ENCODE assay signal across 8 cellular contexts in the genomic region with DNA sequence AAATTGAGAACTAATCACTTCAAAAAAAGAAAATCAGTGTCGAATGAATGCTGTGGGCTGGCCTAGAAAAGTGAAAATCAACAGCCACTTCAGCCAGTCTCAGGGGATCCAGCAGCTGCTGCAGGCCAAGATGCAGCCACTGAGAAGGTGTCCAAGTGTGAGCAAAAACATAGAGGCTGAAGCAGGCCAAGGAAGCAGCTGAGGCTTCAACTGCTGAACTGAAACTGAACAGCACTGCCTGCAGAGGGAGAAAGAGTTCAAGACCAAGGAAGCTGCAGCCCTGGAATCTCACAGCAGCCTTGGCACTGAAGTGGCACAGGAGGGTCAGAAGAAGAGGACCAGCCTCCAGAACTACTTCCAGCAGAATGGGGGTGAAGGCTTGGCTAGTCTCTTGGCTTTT. TPM values are rescaled to one million over a fixed set of nuclear protein-coding genes. Genes with fewer than 3 reads are reported as not detected.
DNase-seq lines count a peak whose midpoint lies in the region; ATAC-seq and TF ChIP-seq lines count a peak whose summit lies in the region.

No MANE protein-coding gene starts in this region.

- DNase-seq in AG09319 (ENCODE audit: extremely low read depth, low read depth): no peak
- peak; percentile 5 for DNase-seq in SK-N-DZ (ENCODE audit: low spot score)
- peak; percentile 13 for DNase-seq in hepatic stellate cell (ENCODE audit: low spot score)
- no peak for DNase-seq in suprapubic skin (ENCODE audit: low spot score in 2 of 2)
- DNase-seq in COLO668 (lab: John Stamatoyannopoulos, UW; ENCODE audit: unreplicated experiment): no peak

- WGBS in suprapubic skin: 55% methylated on average over 1 of the region's 1 CpG

- ATAC-seq in GM18861 (IDR thresholded peaks at IDR 0.05; ENCODE audit: unreplicated experiment) (peak; percentile 87), HG03159 (IDR thresholded peaks at IDR 0.05; ENCODE audit: unreplicated experiment) (peak; percentile 51), HG03439 (IDR thresholded peaks at IDR 0.05; ENCODE audit: unreplicated experiment) (no peak)

- no peaks in the 10 kb centered on the region for H3K9me3 ChIP-seq in suprapubic skin

- no peaks in the 10 kb centered on the region for H3K36me3 ChIP-seq in suprapubic skin

- no peaks in the 10 kb centered on the region for H3K27me3 ChIP-seq in suprapubic skin

- TF ChIP-seq CTCF in AG09319 (IDR thresholded peaks at IDR 0.05; ENCODE audit: low read depth, low read length) (peak; percentile 11), suprapubic skin (IDR thresholded peaks at IDR 0.05) (no peak)

- TF ChIP-seq POLR2A in suprapubic skin (IDR thresholded peaks at IDR 0.05): no peak

- TF ChIP-seq EP300 in suprapubic skin (IDR thresholded peaks at IDR 0.05): no peak

- H3K27ac ChIP-seq in suprapubic skin: no peak overlapping the region

- H3K4me1 ChIP-seq in suprapubic skin: no peaks in the 10 kb centered on the region

- no peak overlapping the region for H3K4me3 ChIP-seq in suprapubic skin

RNA-seq across cellular contexts. Expression of gene SLC36A3, which starts 15.8 kb away (rescaled TPM):
- polyA plus RNA-seq in SK-N-DZ (2014; cell fraction: cytosol; rRNA removed): not detected in 2 replicates
- not detected in 2 replicates for polyA plus RNA-seq in SK-N-DZ (2014; cell fraction: nucleus; rRNA removed)
- not detected for total RNA-seq in suprapubic skin

RNA-seq across cellular contexts. Expression of gene SLC36A2, which starts 28.0 kb away (rescaled TPM):
- not detected in 2 replicates for polyA plus RNA-seq in SK-N-DZ (2014; cell fraction: cytosol; rRNA removed)
- polyA plus RNA-seq in SK-N-DZ (2014; cell fraction: nucleus; rRNA removed): not detected in 2 replicates
- total RNA-seq in suprapubic skin: not detected

Comparison
In these comparisons a context has a peak if more than half of its experiments do, and no peak if none do; other contexts are left out.
1. DNase-seq: peak in SK-N-DZ (single experiment) and hepatic stellate cell (single experiment); none in AG09319 (single experiment), suprapubic skin (0 of 2) and COLO668 (single experiment).